In genomic region chr4:188282620-188283232, GRCh38 we compare ENCODE assay signal across 12 cellular contexts.
DNase-seq lines count a peak whose midpoint lies in the region; ATAC-seq, FAIRE-seq and TF ChIP-seq lines count a peak whose summit lies in the region.
"Had no signal": no experiment of that assay in that cellular context is flagged by ENCODE, and none has a peak within 500 bp of the region (broad histone marks: within the 10 kb centered on the region; RNA-seq: fewer than 3 reads in every experiment).

No MANE protein-coding gene starts in this region.

- H3K4me3 ChIP-seq in duodenal mucosa (ENCODE audit: low read depth in 1 of 2, low read length in 2 of 2) (peak overlapping the region; percentile 28 to 29), kidney (ENCODE audit: low read length in 2 of 2) (peak overlapping the region; percentile 18 to 49)
- H3K4me3 ChIP-seq: vagina had no signal

- FAIRE-seq in kidney (lab: Jason Lieb, UNC), result no peak
- no peak for FAIRE-seq in D721Med (lab: Jason Lieb, UNC)
- FAIRE-seq: H54 had no signal

- DNase-seq in HPDE6-E6E7 (ENCODE audit: extremely low spot score), result peak; percentile 16
- peak; percentile 82 for DNase-seq in kidney
- no peak for DNase-seq in sciatic nerve (ENCODE audit: low spot score)
- no peak for DNase-seq in D721Med (ENCODE audit: insufficient read length, low spot score)
- DNase-seq in T-helper 2 cell, result no peak
- DNase-seq: amygdala; CD4-positive, alpha-beta memory T cell had no signal

- peaks cover 0 to 6% of the 10 kb centered on the region in 2 donors for H3K27me3 ChIP-seq in duodenal mucosa (ENCODE audit: control insufficient read depth in 1 of 2, insufficient read depth in 2 of 2, low read length in 2 of 2)
- H3K27me3 ChIP-seq: vagina had no signal

- no peaks in the 10 kb centered on the region for H3K4me1 ChIP-seq in duodenal mucosa (ENCODE audit: control insufficient read depth in 1 of 2, insufficient read depth in 2 of 2, low read length in 2 of 2)
- peaks cover 0 to 2% of the 10 kb centered on the region in 2 donors for H3K4me1 ChIP-seq in kidney (ENCODE audit: control insufficient read depth in 1 of 2, insufficient read depth in 1 of 2, low read depth in 1 of 2, low read length in 2 of 2)
- H3K4me1 ChIP-seq: vagina had no signal

- H3K9ac ChIP-seq in duodenal mucosa (ENCODE audit: low read depth in 1 of 2, low read length in 2 of 2) (no peak overlapping the region), kidney (ENCODE audit: low read length in 2 of 2) (peak overlapping the region in 1 of 2 donors; percentile 34)

- ATAC-seq in sciatic nerve (peak; percentile 46), GM21717 (IDR thresholded peaks at IDR 0.05; ENCODE audit: unreplicated experiment) (no peak), HG03460 (IDR thresholded peaks at IDR 0.05; ENCODE audit: unreplicated experiment) (no peak)

- intact Hi-C loops in kidney (cut with DNase I) (no loop called here), sciatic nerve (cut with DNase I) (no loop called here)

- H3K27ac ChIP-seq in duodenal mucosa (ENCODE audit: low read depth, low read length) (no peak overlapping the region), kidney (ENCODE audit: low read depth in 2 of 2, low read length in 2 of 2) (peak overlapping the region in 1 of 2 donors; percentile 16)
- H3K27ac ChIP-seq: vagina had no signal

- no peak for TF ChIP-seq CTCF in kidney (IDR thresholded peaks at IDR 0.05; ENCODE audit: borderline replicate concordance, extremely low read depth, insufficient read depth)
- no peak for TF ChIP-seq CTCF in D721Med (IDR thresholded peaks at IDR 0.05; ENCODE audit: insufficient read depth, missing control alignments)

- H3K36me3 ChIP-seq in duodenal mucosa (ENCODE audit: control insufficient read depth in 1 of 2, insufficient read depth in 2 of 2, low read length in 2 of 2) (no peaks in the 10 kb centered on the region), kidney (ENCODE audit: control insufficient read depth in 1 of 2, insufficient read depth in 2 of 2, low read length in 2 of 2) (no peaks in the 10 kb centered on the region)
- H3K36me3 ChIP-seq: vagina had no signal

- no peaks in the 10 kb centered on the region for H3K9me3 ChIP-seq in duodenal mucosa (ENCODE audit: control insufficient read depth in 1 of 2, low read length in 2 of 2)
- H3K9me3 ChIP-seq in kidney (ENCODE audit: control insufficient read depth in 1 of 2, low read length in 2 of 2), result no peaks in the 10 kb centered on the region
- H3K9me3 ChIP-seq: vagina had no signal

Comparison
In these comparisons a context has a peak if more than half of its experiments do, and no peak if none do; other contexts are left out.
1. DNase-seq: peak in HPDE6-E6E7 (single experiment) and kidney (single experiment); none in sciatic nerve (single experiment), D721Med (single experiment) and T-helper 2 cell (0 of 5).